14 cellular contexts compared by ENCODE assay signal in genomic region chr2:8324164-8324848, GRCh38.
A peak's percentile ranks its signal among the peaks of the same experiment; 100 is the strongest.
DNase-seq lines count a peak whose midpoint lies in the region; ATAC-seq lines count a peak whose summit lies in the region.
"Had no signal": no experiment of that assay in that cellular context is flagged by ENCODE, and none has a peak within 500 bp of the region (broad histone marks: within the 10 kb centered on the region; RNA-seq: fewer than 3 reads in every experiment).

No MANE protein-coding gene starts in this region.

- no peaks in the 10 kb centered on the region for H3K9me3 ChIP-seq in naive thymus-derived CD4-positive, alpha-beta T cell (ENCODE audit: control insufficient read depth in 2 of 3, low read length in 3 of 3)
- H3K9me3 ChIP-seq: left lung had no signal

- H3K27ac ChIP-seq in naive thymus-derived CD4-positive, alpha-beta T cell (ENCODE audit: low read depth, low read length) = no peak overlapping the region
- H3K27ac ChIP-seq: left lung had no signal

- peaks cover 15 to 52% (median 18%) of the 10 kb centered on the region in 7 donors for H3K4me1 Mint-ChIP-seq in naive thymus-derived CD4-positive, alpha-beta T cell
- H3K4me1 Mint-ChIP-seq: stimulated activated memory B cell treated with anti-CD40 and anti-IgM and Interleukin-4, amounts not matched to agents 10 μg/mL and 1 μg/mL and 100 μg/mL, for 72 hours had no signal

- H3K27ac Mint-ChIP-seq in naive thymus-derived CD4-positive, alpha-beta T cell = peak overlapping the region in 3 of 9 donors; percentile 11 to 68 (median 14)
- H3K27ac Mint-ChIP-seq: activated CD4-positive, alpha-beta T cell treated with anti-CD3 and anti-CD28 coated beads, Interleukin-2, amount 10 ng/mL, durations not matched to agents 24 days and 14 days; stimulated activated memory B cell treated with anti-CD40 and anti-IgM and Interleukin-4, amounts not matched to agents 10 μg/mL and 1 μg/mL and 100 μg/mL, for 72 hours had no signal

- H3K36me3 ChIP-seq in naive thymus-derived CD4-positive, alpha-beta T cell (ENCODE audit: control insufficient read depth in 2 of 3, insufficient read depth in 3 of 3, low read length in 3 of 3) = no peaks in the 10 kb centered on the region
- H3K36me3 ChIP-seq: left lung had no signal

- peaks cover 0 to 5% (median 0%) of the 10 kb centered on the region in 5 donors for H3K36me3 Mint-ChIP-seq in naive thymus-derived CD4-positive, alpha-beta T cell
- H3K36me3 Mint-ChIP-seq: stimulated activated memory B cell treated with anti-CD40 and anti-IgM and Interleukin-4, amounts not matched to agents 10 μg/mL and 1 μg/mL and 100 μg/mL, for 72 hours had no signal

- POLR2A ChIA-PET in naive thymus-derived CD4-positive, alpha-beta T cell (lab: Charles Lee) = no interaction called here

- peaks cover 0 to 5% (median 0%) of the 10 kb centered on the region in 11 donors for H3K9me3 Mint-ChIP-seq in naive thymus-derived CD4-positive, alpha-beta T cell
- H3K9me3 Mint-ChIP-seq: activated CD4-positive, alpha-beta T cell treated with anti-CD3 and anti-CD28 coated beads, Interleukin-2, amount 10 ng/mL, durations not matched to agents 24 days and 14 days; stimulated activated memory B cell treated with anti-CD40 and anti-IgM and Interleukin-4, amounts not matched to agents 10 μg/mL and 1 μg/mL and 100 μg/mL, for 72 hours had no signal

- H3K27me3 ChIP-seq in naive thymus-derived CD4-positive, alpha-beta T cell (ENCODE audit: control insufficient read depth in 2 of 2, insufficient read depth in 2 of 2, low read length in 2 of 2) = no peaks in the 10 kb centered on the region
- H3K27me3 ChIP-seq: left lung had no signal

- DNase-seq in HUDEP-2 (lab: John Stamatoyannopoulos, UW; ENCODE audit: unreplicated experiment in 76 of 76) = peak in 71 of 76 experiments; percentile 12 to 88 (median 47)
- DNase-seq in NCI-H146 treated with DMSO at 0.1 percent for 48 hours (lab: John Stamatoyannopoulos, UW; ENCODE audit: unreplicated experiment) = peak; percentile 26
- peak; percentile 76 to 77 for DNase-seq in SHP77 (lab: John Stamatoyannopoulos, UW)
- no peak for DNase-seq in naive thymus-derived CD4-positive, alpha-beta T cell
- DNase-seq in 8988T = no peak
- no peak for DNase-seq in NCI-H2081 treated with DMSO at 0.1 percent for 48 hours (lab: John Stamatoyannopoulos, UW)
- DNase-seq: activated CD4-positive, alpha-beta T cell treated with anti-CD3 and anti-CD28 coated beads, Interleukin-2, amount 10 ng/mL, durations not matched to agents 24 days and 14 days; COR-L47; left lung; NCI-H1048; nucleus accumbens; stimulated activated CD4-positive, alpha-beta T cell treated with anti-CD3 and anti-CD28 coated beads, Interleukin-15, amount 100 ng/mL, for 24 hours had no signal

- peaks cover 0 to 27% of the 10 kb centered on the region in 2 donors for H3K4me1 ChIP-seq in naive thymus-derived CD4-positive, alpha-beta T cell (ENCODE audit: control insufficient read depth in 2 of 2, insufficient read depth in 2 of 2, low read length in 2 of 2)

- CTCF ChIA-PET in naive thymus-derived CD4-positive, alpha-beta T cell (lab: Charles Lee) = interaction anchor here (0.6 kb wide), 1 partner anchor 139 kb away, joined by 4 read pairs; no protein-coding TSS in a partner anchor

- H3K4me3 ChIP-seq in naive thymus-derived CD4-positive, alpha-beta T cell (ENCODE audit: low read length) = no peak overlapping the region
- H3K4me3 ChIP-seq: left lung had no signal

- ATAC-seq in naive thymus-derived CD4-positive, alpha-beta T cell = peak; percentile 42
- no peak for ATAC-seq in HG03025 (IDR thresholded peaks at IDR 0.05; ENCODE audit: low FRiP score, unreplicated experiment)
- ATAC-seq: left lung; stimulated activated memory B cell treated with anti-CD40 and anti-IgM and Interleukin-4, amounts not matched to agents 10 μg/mL and 1 μg/mL and 100 μg/mL, for 72 hours had no signal

- peak overlapping the region in 8 of 10 donors; percentile 0 to 54 (median 30) for H3K4me3 Mint-ChIP-seq in naive thymus-derived CD4-positive, alpha-beta T cell
- H3K4me3 Mint-ChIP-seq: activated CD4-positive, alpha-beta T cell treated with anti-CD3 and anti-CD28 coated beads, Interleukin-2, amount 10 ng/mL, durations not matched to agents 24 days and 14 days; stimulated activated memory B cell treated with anti-CD40 and anti-IgM and Interleukin-4, amounts not matched to agents 10 μg/mL and 1 μg/mL and 100 μg/mL, for 72 hours had no signal

- intact Hi-C loops in naive thymus-derived CD4-positive, alpha-beta T cell (cut with micrococcal nuclease) = no loop called here

- peaks cover 0 to 41% (median 4%) of the 10 kb centered on the region in 5 donors for H3K27me3 Mint-ChIP-seq in naive thymus-derived CD4-positive, alpha-beta T cell

Comparison
In these comparisons a context has a peak if more than half of its experiments do, and no peak if none do; other contexts are left out.
1. DNase-seq: peak in HUDEP-2 (71 of 76), NCI-H146 treated with DMSO at 0.1 percent for 48 hours (single experiment) and SHP77 (2 of 2); none in naive thymus-derived CD4-positive, alpha-beta T cell (0 of 9), 8988T (single experiment) and NCI-H2081 treated with DMSO at 0.1 percent for 48 hours (single experiment).